18 cellular contexts compared by ENCODE assay signal in the genomic region with DNA sequence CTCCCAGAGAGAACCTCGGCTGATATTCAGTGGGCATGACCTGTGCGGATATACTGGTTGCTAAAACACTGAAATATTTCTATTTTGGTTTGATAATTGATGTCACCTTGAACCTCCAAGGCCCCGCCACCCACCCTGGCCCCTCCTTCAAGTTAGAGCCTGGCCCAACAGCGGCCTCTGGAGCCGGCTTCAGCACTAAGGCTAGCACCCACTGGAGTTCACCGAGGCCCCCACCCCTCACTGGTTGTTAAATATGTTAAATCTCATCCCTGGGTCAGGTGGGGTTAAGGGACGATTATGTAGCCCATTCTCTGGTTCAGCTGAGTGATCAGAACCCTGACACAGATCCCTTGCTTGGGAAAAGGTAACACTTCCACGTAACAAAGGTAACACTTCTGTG.
"Had no signal": no experiment of that assay in that cellular context is flagged by ENCODE, and none has a peak within 500 bp of the region (broad histone marks: within the 10 kb centered on the region; RNA-seq: fewer than 3 reads in every experiment).

No MANE protein-coding gene starts in this region.

- H3K9ac ChIP-seq: parathyroid adenoma had no signal

- H3K4me2 ChIP-seq: hepatocyte, smooth muscle cell had no signal

- H3K27ac ChIP-seq: cardiac muscle cell, hepatocyte, parathyroid adenoma, thyroid gland had no signal

- ATAC-seq: activated CD4-positive, CD25-positive, alpha-beta regulatory T cell treated with anti-CD3 and anti-CD28 coated beads, Interleukin-2, amount 50 U/mL, for 24 hours; activated CD8-positive, alpha-beta T cell treated with anti-CD3 and anti-CD28 coated beads, Interleukin-2, amount 10 ng/mL, durations not matched to agents 7 days and 5 days; effector memory CD8-positive, alpha-beta T cell; naive thymus-derived CD4-positive, alpha-beta T cell; sciatic nerve had no signal

- H3K79me2 ChIP-seq: hepatocyte had no signal

- H3K27me3 ChIP-seq: cardiac muscle cell, hepatocyte, thyroid gland had no signal

- H3K36me3 ChIP-seq: cardiac muscle cell, thyroid gland had no signal

- H2AFZ ChIP-seq: hepatocyte, parathyroid adenoma had no signal

- H3K9me3 ChIP-seq: thyroid gland had no signal

- H3K4me1 ChIP-seq: parathyroid adenoma had no signal

- H3K4me3 ChIP-seq: cardiac muscle cell, hepatocyte, smooth muscle cell, thyroid gland had no signal

- DNase-seq: activated CD4-positive, alpha-beta T cell treated with anti-CD3 and anti-CD28 coated beads, Interleukin-2, amount 10 ng/mL, durations not matched to agents 7 days and 5 days; activated CD8-positive, alpha-beta T cell treated with anti-CD3 and anti-CD28 coated beads, Interleukin-2, amount 10 ng/mL, durations not matched to agents 7 days and 5 days; activated naive CD4-positive, alpha-beta T cell treated with Interleukin-2 at 50 U/mL for 16 hours; activated naive CD8-positive, alpha-beta T cell treated with anti-CD3 and anti-CD28 coated beads, Interleukin-2, amount 10 ng/mL, durations not matched to agents 7 days and 5 days; activated T-cell treated with anti-CD3 and anti-CD28 coated beads, Interleukin-2, amount 50 U/mL, for 24 hours; amygdala; effector memory CD8-positive, alpha-beta T cell; foreskin fibroblast; mesenchymal stem cell; naive thymus-derived CD4-positive, alpha-beta T cell; stimulated activated CD4-positive, alpha-beta T cell treated with anti-CD3 and anti-CD28 coated beads, Interleukin-4, amount 100 ng/mL, for 1 hour; thyroid gland had no signal
